Comparison of ENCODE assay signal across 32 cellular contexts in the genomic region with DNA sequence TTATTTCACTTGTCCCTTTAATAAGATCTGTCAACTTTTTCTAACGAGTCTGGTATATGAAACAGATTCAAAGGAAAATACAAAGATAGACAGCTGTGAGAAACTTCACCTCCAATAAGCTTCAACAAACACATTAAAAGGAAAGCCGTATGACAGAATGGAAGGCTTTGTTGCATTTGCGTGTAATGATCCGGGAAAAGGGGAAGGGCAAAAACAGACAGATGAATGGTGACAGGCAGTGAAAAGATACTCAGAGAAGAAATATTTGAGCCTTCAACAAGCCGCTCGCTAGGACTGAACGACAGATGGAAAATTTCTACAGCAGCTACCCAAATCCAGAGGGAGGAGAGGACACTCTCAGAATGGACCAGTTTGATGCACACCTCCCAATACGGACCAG. TPM values are rescaled to one million over a fixed set of nuclear protein-coding genes. Genes with fewer than 3 reads are reported as not detected.
DNase-seq lines count a peak whose midpoint lies in the region; FAIRE-seq and TF ChIP-seq lines count a peak whose summit lies in the region.
"Had no signal": no experiment of that assay in that cellular context is flagged by ENCODE, and none has a peak within 500 bp of the region (broad histone marks: within the 10 kb centered on the region; RNA-seq: fewer than 3 reads in every experiment).

No MANE protein-coding gene starts in this region.

- DNase-seq in NCI-H2107 treated with DMSO at 0.1 percent for 48 hours (lab: John Stamatoyannopoulos, UW; ENCODE audit: unreplicated experiment) (peak; percentile 60), NCI-H2107 (lab: John Stamatoyannopoulos, UW) (no peak), caudate nucleus (lab: John Stamatoyannopoulos, UW) (peak in 13 of 61 donors; percentile 2 to 40 (median 16)), substantia nigra (lab: John Stamatoyannopoulos, UW) (peak in 15 of 49 donors; percentile 2 to 59 (median 17)), OCI-LY7 (ENCODE audit: low spot score) (no peak), middle frontal gyrus (ENCODE audit: extremely low spot score, low spot score) (no peak), GM12892 (ENCODE audit: insufficient read length) (no peak)
- DNase-seq: activated B cell treated with CpG ODN at 0.5 μM for 24 hours; activated CD4-positive, alpha-beta T cell treated with anti-CD3 and anti-CD28 coated beads, Interleukin-2, amount 50 U/mL, for 1 hour; activated naive CD4-positive, alpha-beta T cell treated with anti-CD3 and anti-CD28 coated beads, Interleukin-2, amount 50 U/mL, for 16 hours; amniotic stem cell; CD4-positive, alpha-beta T cell; cortex of kidney; DMS 273 treated with DMSO at 0.1 percent for 48 hours; esophagus squamous epithelium; foreskin melanocyte; immature natural killer cell; mesenchymal stem cell; NCI-H2029; NCI-H524 treated with DMSO at 0.1 percent for 48 hours; SIG-M5; stomach; SW 1271; transverse colon had no signal

- no peak overlapping the region for H3K4me3 ChIP-seq in OCI-LY7 (ENCODE audit: low read depth, low read length, poor library complexity, severe bottlenecking)
- H3K4me3 ChIP-seq: esophagus squamous epithelium, hepatocyte, stomach, transverse colon had no signal

- no peaks in the 10 kb centered on the region for H4K20me1 ChIP-seq in OCI-LY7 (ENCODE audit: insufficient read depth, low read length)

- H3K9me2 ChIP-seq in OCI-LY7 (ENCODE audit: insufficient read depth, low read length): no peaks in the 10 kb centered on the region

- TF ChIP-seq POLR2A in GM12892 (IDR thresholded peaks at IDR 0.05; ENCODE audit: low read depth, low read length): no peak

- H3K4me2 ChIP-seq in OCI-LY7 (ENCODE audit: low read length): no peak overlapping the region
- H3K4me2 ChIP-seq: hepatocyte had no signal

- H3K79me2 ChIP-seq in OCI-LY7 (ENCODE audit: insufficient read depth, low read depth, low read length): no peaks in the 10 kb centered on the region

- BruUV-seq in OCI-LY7 (replicated peaks; lab: Mats Ljungman, UMichigan): no TSS peak

- H3K9me3 ChIP-seq in OCI-LY7 (ENCODE audit: low read length): no peaks in the 10 kb centered on the region
- H3K9me3 ChIP-seq: esophagus squamous epithelium, stomach, transverse colon had no signal

- POLR2A ChIA-PET in OCI-LY7 (lab: Charles Lee): interaction anchor here (0.6 to 2.3 kb wide), 5 partner anchors 15 to 206 kb away, joined by 3 to 6 read pairs (median 3); a partner anchor contains a TSS

- CTCF ChIA-PET in OCI-LY7 (lab: Charles Lee; ENCODE audit: unreplicated experiment): interaction anchor here (1.1 kb wide), 1 partner anchor 36 kb away, joined by 4 read pairs; no protein-coding TSS in a partner anchor

- no peak overlapping the region for H2AFZ ChIP-seq in OCI-LY7 (ENCODE audit: low read length)
- H2AFZ ChIP-seq: hepatocyte had no signal

- peak overlapping the region; percentile 92 for H3K27ac ChIP-seq in caudate nucleus (ENCODE audit: low read depth, low read length)
- H3K27ac ChIP-seq in layer of hippocampus (ENCODE audit: low read depth, low read length): peak overlapping the region; percentile 92
- peak overlapping the region; percentile 90 for H3K27ac ChIP-seq in substantia nigra (ENCODE audit: low read depth, low read length, poor library complexity, severe bottlenecking)
- no peak overlapping the region for H3K27ac ChIP-seq in OCI-LY7 (ENCODE audit: low read depth, low read length, poor library complexity, severe bottlenecking)
- H3K27ac ChIP-seq: esophagus squamous epithelium, hepatocyte, stomach, transverse colon had no signal

- peaks cover 99% of the 10 kb centered on the region for H3K36me3 ChIP-seq in OCI-LY7 (ENCODE audit: insufficient read depth, low read length)

- FAIRE-seq in GM12892 (lab: Jason Lieb, UNC): no peak
- FAIRE-seq: bronchial epithelial cell, endometrium, RCC 7860 had no signal

- no peaks in the 10 kb centered on the region for H3K4me1 ChIP-seq in OCI-LY7 (ENCODE audit: insufficient read depth, low read length, poor library complexity, severe bottlenecking)
- H3K4me1 ChIP-seq: esophagus squamous epithelium, stomach, transverse colon had no signal

- intact Hi-C loops in OCI-LY7 (cut with micrococcal nuclease; ENCODE audit: unreplicated experiment): no loop called here

- TF ChIP-seq CTCF in OCI-LY7 (conservative IDR thresholded peaks at IDR 0.05; ENCODE audit: low read length): no peak

- H3K27me3 ChIP-seq in layer of hippocampus (ENCODE audit: control insufficient read depth, insufficient read depth, low read length): no peaks in the 10 kb centered on the region
- H3K27me3 ChIP-seq: esophagus squamous epithelium, hepatocyte, stomach, transverse colon had no signal

RNA-seq across cellular contexts. Expression of a gene that starts 14.9 kb away (rescaled TPM):
- 74.2 and 93.0 TPM in 2 replicates for total RNA-seq in OCI-LY7 (2014; rRNA removed; shearing (Covaris generic))
- total RNA-seq in OCI-LY7 (2022): 138 and 147 TPM in 2 replicates
- polyA plus RNA-seq in GM12892 (2012; ENCODE audit: missing spikeins): 81.7 TPM

RNA-seq across cellular contexts. Expression of a gene that starts 15.0 kb away (rescaled TPM):
- 32.0 and 44.8 TPM in 2 replicates for total RNA-seq in OCI-LY7 (2014; rRNA removed; shearing (Covaris generic))
- total RNA-seq in OCI-LY7 (2022): 55.5 and 60.7 TPM in 2 replicates
- 46.0 TPM for polyA plus RNA-seq in GM12892 (2012; ENCODE audit: missing spikeins)

RNA-seq across cellular contexts. Expression of a gene that starts 38.7 kb away (rescaled TPM):
- total RNA-seq in OCI-LY7 (2014; rRNA removed; shearing (Covaris generic)): 0.26 and 0.63 TPM in 2 replicates
- 0.65 and 0.68 TPM in 2 replicates for total RNA-seq in OCI-LY7 (2022)
- polyA plus RNA-seq in GM12892 (2012; ENCODE audit: missing spikeins): 1.1 TPM
- total RNA-seq: A172, bronchial epithelial cell, LHCN-M2, skeletal muscle tissue, stomach, transverse colon had no signal
- polyA plus RNA-seq: hepatocyte, immature natural killer cell had no signal

RNA-seq across cellular contexts. Expression of a gene that starts 43.2 kb away (rescaled TPM):
- 32.6 and 34.7 TPM in 2 replicates for total RNA-seq in OCI-LY7 (2014; rRNA removed; shearing (Covaris generic))
- total RNA-seq in OCI-LY7 (2022): 47.3 and 53.9 TPM in 2 replicates
- 35.2 TPM for polyA plus RNA-seq in GM12892 (2012; ENCODE audit: missing spikeins)
